Comparison of ENCODE assay signal across 34 cellular contexts in genomic region chr2:208127090-208127489, GRCh38. TPM values are rescaled to one million over a fixed set of nuclear protein-coding genes. Genes with fewer than 3 reads are reported as not detected.
"Had no signal": no experiment of that assay in that cellular context is flagged by ENCODE, and none has a peak within 500 bp of the region (broad histone marks: within the 10 kb centered on the region; RNA-seq: fewer than 3 reads in every experiment).

No MANE protein-coding gene starts in this region.

- H3K4me1 Mint-ChIP-seq: stimulated activated effector memory CD8-positive, alpha-beta T cell treated with anti-CD3 and anti-CD28 coated beads, Interleukin-12 subunit alpha, Interleukin-12 subunit beta, amount 100 ng/mL, for 72 hours had no signal

- ATAC-seq: stimulated activated effector memory CD8-positive, alpha-beta T cell treated with anti-CD3 and anti-CD28 coated beads, Interleukin-12 subunit alpha, Interleukin-12 subunit beta, amount 100 ng/mL, for 72 hours; stimulated activated memory B cell treated with anti-CD40 and anti-IgM and Interleukin-4, amounts not matched to agents 10 μg/mL and 1 μg/mL and 100 μg/mL, for 72 hours; stimulated activated naive B cell treated with anti-CD40 and anti-IgM and Interleukin-4, amounts not matched to agents 10 μg/mL and 1 μg/mL and 100 μg/mL, for 72 hours; stimulated activated naive CD8-positive, alpha-beta T cell treated with anti-CD3 and anti-CD28 coated beads, Interleukin-15, amount 100 ng/mL, for 72 hours; stimulated activated naive CD8-positive, alpha-beta T cell treated with anti-CD3 and anti-CD28 coated beads, Interleukin-15, Interleukin-2, amounts not matched to agents 100 U/mL and 50 U/mL, for 24 hours; upper lobe of right lung had no signal

- H3K4me3 ChIP-seq: stomach, suprapubic skin, testis, thoracic aorta, thyroid gland, tibial artery, tibial nerve, transverse colon, upper lobe of left lung, upper lobe of right lung, uterus, vagina had no signal

- FAIRE-seq: urothelium cell line had no signal

- H3K36me3 ChIP-seq: stomach, suprapubic skin, thoracic aorta, thyroid gland, tibial artery, tibial nerve, transverse colon, upper lobe of left lung, upper lobe of right lung, uterus, vagina had no signal

- H3K9me3 ChIP-seq: stomach, suprapubic skin, testis, thoracic aorta, thyroid gland, tibial artery, tibial nerve, transverse colon, upper lobe of left lung, upper lobe of right lung, uterus, vagina had no signal

- H3K27ac Mint-ChIP-seq: stimulated activated effector memory CD8-positive, alpha-beta T cell treated with anti-CD3 and anti-CD28 coated beads, Interleukin-12 subunit alpha, Interleukin-12 subunit beta, amount 100 ng/mL, for 72 hours; stimulated activated memory B cell treated with anti-CD40 and anti-IgM and Interleukin-4, amounts not matched to agents 10 μg/mL and 1 μg/mL and 100 μg/mL, for 72 hours; stimulated activated naive B cell treated with anti-CD40 and anti-IgM and Interleukin-4, amounts not matched to agents 10 μg/mL and 1 μg/mL and 100 μg/mL, for 72 hours; stimulated activated naive CD8-positive, alpha-beta T cell treated with anti-CD3 and anti-CD28 coated beads, Interleukin-15, amount 100 ng/mL, for 72 hours; stimulated activated naive CD8-positive, alpha-beta T cell treated with anti-CD3 and anti-CD28 coated beads, Interleukin-15, Interleukin-2, amounts not matched to agents 100 ng/mL and 50 ng/mL, for 24 hours; type B pancreatic cell had no signal

- H3K27me3 ChIP-seq: testis, upper lobe of left lung, vagina had no signal

- H3K27ac ChIP-seq: stomach, suprapubic skin, testis, thoracic aorta, thyroid gland, tibial artery, tibial nerve, transverse colon, upper lobe of left lung, upper lobe of right lung, uterus, vagina had no signal

- DNase-seq: stimulated activated CD4-positive, alpha-beta T cell treated with anti-CD3 and anti-CD28 coated beads, Interleukin-2, amount 100 ng/mL, for 48 hours; stimulated activated CD4-positive, alpha-beta T cell treated with anti-CD3 and anti-CD28 coated beads, Interleukin-4, amount 100 ng/mL, for 1 hour; stimulated activated CD4-positive, alpha-beta T cell treated with anti-CD3 and anti-CD28 coated beads, Interleukin-4, amount 100 ng/mL, for 24 hours; stimulated activated CD4-positive, alpha-beta T cell treated with anti-CD3 and anti-CD28 coated beads, Interleukin-4, amount 100 ng/mL, for 4 hours; stimulated activated CD8-positive, alpha-beta memory T cell treated with anti-CD3 and anti-CD28 coated beads, Interleukin-4, amount 100 ng/mL, for 48 hours; stimulated activated naive B cell treated with anti-CD40 and anti-IgM and Interleukin-4, amounts not matched to agents 10 μg/mL and 1 μg/mL and 100 μg/mL, for 72 hours; stimulated activated naive CD4-positive, alpha-beta T cell; stimulated activated naive CD4-positive, alpha-beta T cell treated with Interleukin-2 at 50 U/mL for 16 hours; stimulated activated naive CD8-positive, alpha-beta T cell treated with anti-CD3 and anti-CD28 coated beads, Interleukin-15, amount 100 ng/mL, for 72 hours; stimulated activated naive CD8-positive, alpha-beta T cell treated with anti-CD3 and anti-CD28 coated beads, Interleukin-15, Interleukin-2, amounts not matched to agents 100 U/mL and 50 U/mL, for 24 hours; stomach; substantia nigra; testis; thyroid gland; tibial artery; transverse colon; trophoblast cell; upper lobe of left lung; upper lobe of right lung; uterus had no signal

- H3K4me3 Mint-ChIP-seq: stimulated activated effector memory CD8-positive, alpha-beta T cell treated with anti-CD3 and anti-CD28 coated beads, Interleukin-12 subunit alpha, Interleukin-12 subunit beta, amount 100 ng/mL, for 72 hours; stimulated activated memory B cell treated with anti-CD40 and anti-IgM and Interleukin-4, amounts not matched to agents 10 μg/mL and 1 μg/mL and 100 μg/mL, for 72 hours; stimulated activated naive B cell treated with anti-CD40 and anti-IgM and Interleukin-4, amounts not matched to agents 10 μg/mL and 1 μg/mL and 100 μg/mL, for 72 hours; stimulated activated naive CD8-positive, alpha-beta T cell treated with anti-CD3 and anti-CD28 coated beads, Interleukin-15, amount 100 ng/mL, for 72 hours; stimulated activated naive CD8-positive, alpha-beta T cell treated with anti-CD3 and anti-CD28 coated beads, Interleukin-15, Interleukin-2, amounts not matched to agents 100 ng/mL and 50 ng/mL, for 24 hours; type B pancreatic cell had no signal

- H3K9me3 Mint-ChIP-seq: stimulated activated effector memory CD8-positive, alpha-beta T cell treated with anti-CD3 and anti-CD28 coated beads, Interleukin-12 subunit alpha, Interleukin-12 subunit beta, amount 100 ng/mL, for 72 hours; stimulated activated naive CD8-positive, alpha-beta T cell treated with anti-CD3 and anti-CD28 coated beads, Interleukin-15, amount 100 ng/mL, for 72 hours; stimulated activated naive CD8-positive, alpha-beta T cell treated with anti-CD3 and anti-CD28 coated beads, Interleukin-15, Interleukin-2, amounts not matched to agents 100 ng/mL and 50 ng/mL, for 24 hours; type B pancreatic cell had no signal

- H3K36me3 Mint-ChIP-seq: stimulated activated effector memory CD8-positive, alpha-beta T cell treated with anti-CD3 and anti-CD28 coated beads, Interleukin-12 subunit alpha, Interleukin-12 subunit beta, amount 100 ng/mL, for 72 hours; stimulated activated memory B cell treated with anti-CD40 and anti-IgM and Interleukin-4, amounts not matched to agents 10 μg/mL and 1 μg/mL and 100 μg/mL, for 72 hours; stimulated activated naive B cell treated with anti-CD40 and anti-IgM and Interleukin-4, amounts not matched to agents 10 μg/mL and 1 μg/mL and 100 μg/mL, for 72 hours; type B pancreatic cell had no signal

- H3K4me1 ChIP-seq: upper lobe of right lung, uterus had no signal

RNA-seq across cellular contexts. Expression of gene CRYGC, which starts 2.5 kb away (rescaled TPM):
- total RNA-seq: stomach, subcutaneous adipose tissue, suprapubic skin, temporal lobe, thoracic aorta, thyroid gland, tibial nerve, transverse colon, upper lobe of left lung, upper lobe of right lung, ureter, urinary bladder, uterus, vagina had no signal
- polyA plus RNA-seq: stomach, thymus, urinary bladder had no signal

RNA-seq across cellular contexts. Expression of gene CRYGD, which starts 2.8 kb away (rescaled TPM):
- total RNA-seq: stomach, subcutaneous adipose tissue, suprapubic skin, testis, thoracic aorta, thyroid gland, tibial nerve, transverse colon, upper lobe of left lung, upper lobe of right lung, ureter, uterus, vagina had no signal
- polyA plus RNA-seq: stomach, urinary bladder had no signal

RNA-seq across cellular contexts. Expression of gene CRYGB, which starts 18.9 kb away (rescaled TPM):
- total RNA-seq: stomach, subcutaneous adipose tissue, suprapubic skin, temporal lobe, thoracic aorta, thyroid gland, tibial nerve, transverse colon, upper lobe of left lung, upper lobe of right lung, ureter, urinary bladder, uterus, vagina had no signal
- polyA plus RNA-seq: stomach, urinary bladder had no signal

RNA-seq across cellular contexts. Expression of gene CRYGA, which starts 36.3 kb away (rescaled TPM):
- total RNA-seq: stomach, subcutaneous adipose tissue, suprapubic skin, temporal lobe, testis, thoracic aorta, thyroid gland, tibial nerve, transverse colon, upper lobe of left lung, upper lobe of right lung, ureter, urinary bladder, uterus, vagina had no signal
- polyA plus RNA-seq: stomach, urinary bladder had no signal
